Comparison of ENCODE assay signal across 7 cellular contexts in the genomic region with DNA sequence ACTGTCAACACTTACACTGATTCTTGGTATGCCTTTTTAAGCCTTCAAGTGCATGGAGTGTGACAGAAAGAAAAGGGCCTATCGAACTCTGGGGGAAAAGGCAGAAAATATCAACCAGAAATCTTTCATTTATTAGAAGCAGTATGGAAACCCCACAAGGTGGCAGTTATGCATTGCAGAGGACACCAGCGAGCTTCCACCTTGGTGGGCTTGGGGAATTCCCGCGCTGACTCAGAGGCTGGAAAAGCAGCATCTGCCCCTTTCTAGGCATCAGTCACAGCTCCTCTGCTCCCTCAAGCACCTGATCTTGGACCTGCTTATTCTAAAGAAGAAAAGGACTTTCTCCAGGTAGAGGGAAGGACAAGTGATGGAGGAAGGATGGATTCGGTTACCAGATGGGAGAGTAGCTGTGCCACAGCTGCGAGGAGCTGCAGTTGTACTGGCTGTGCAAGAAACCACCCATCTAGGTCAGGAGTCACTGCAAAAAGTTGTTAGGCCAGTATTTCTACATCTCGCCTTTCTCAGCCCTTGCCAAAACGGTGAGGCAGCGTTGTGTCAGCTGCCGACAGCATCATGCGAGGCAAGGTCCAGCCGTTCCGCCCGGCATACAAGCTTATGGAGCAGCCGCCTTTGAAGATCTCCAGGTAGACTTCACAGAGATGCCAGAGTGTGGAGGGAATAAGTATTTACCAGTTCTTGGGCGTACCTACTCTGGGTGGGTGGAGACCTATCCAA.
A peak's percentile ranks its signal among the peaks of the same experiment; 100 is the strongest.
DNase-seq lines count a peak whose midpoint lies in the region; ATAC-seq and TF ChIP-seq lines count a peak whose summit lies in the region.
"Not testable (repeated sequence)": the region's sequence is repeated elsewhere in the genome, so short reads cannot be mapped to it uniquely, and the experiment has no call there.

No MANE protein-coding gene starts in this region.

- not testable (repeated sequence) for H3K27ac Mint-ChIP-seq in activated naive CD8-positive, alpha-beta T cell treated with anti-CD3 and anti-CD28 coated beads, Interleukin-2, amount 50 U/mL, for 24 hours

- H3K79me2 ChIP-seq in parathyroid adenoma = not testable (repeated sequence)

- not testable (repeated sequence) for H3K4me3 Mint-ChIP-seq in activated naive CD8-positive, alpha-beta T cell treated with anti-CD3 and anti-CD28 coated beads, Interleukin-2, amount 50 U/mL, for 24 hours

- not testable (repeated sequence) for H3K9me3 Mint-ChIP-seq in activated naive CD8-positive, alpha-beta T cell treated with anti-CD3 and anti-CD28 coated beads, Interleukin-2, amount 50 U/mL, for 24 hours

- not testable (repeated sequence) for H3K9ac ChIP-seq in parathyroid adenoma

- H2AFZ ChIP-seq in parathyroid adenoma = peak overlapping the region; percentile 68

- not testable (repeated sequence) for H3K27me3 ChIP-seq in parathyroid adenoma (ENCODE audit: control insufficient read depth, insufficient read depth, low read length)

- TF ChIP-seq CTCF in VCaP (conservative IDR thresholded peaks at IDR 0.05); parathyroid adenoma (IDR thresholded peaks at IDR 0.05): not testable (repeated sequence)

- H3K27ac ChIP-seq in VCaP (peak overlapping the region; percentile 41), parathyroid adenoma (peak overlapping the region; percentile 71)

- H3K4me2 ChIP-seq in parathyroid adenoma (ENCODE audit: low read length) = peak overlapping the region; percentile 61

- H3K36me3 Mint-ChIP-seq in activated naive CD8-positive, alpha-beta T cell treated with anti-CD3 and anti-CD28 coated beads, Interleukin-2, amount 50 U/mL, for 24 hours (ENCODE audit: low read depth) = not testable (repeated sequence)

- H3K4me1 Mint-ChIP-seq in activated naive CD8-positive, alpha-beta T cell treated with anti-CD3 and anti-CD28 coated beads, Interleukin-2, amount 50 U/mL, for 24 hours = not testable (repeated sequence)

- H3K27me3 Mint-ChIP-seq in activated naive CD8-positive, alpha-beta T cell treated with anti-CD3 and anti-CD28 coated beads, Interleukin-2, amount 50 U/mL, for 24 hours = not testable (repeated sequence)

- H3K4me3 ChIP-seq in parathyroid adenoma (ENCODE audit: low read depth, low read length) = not testable (repeated sequence)

- not testable (repeated sequence) for ATAC-seq in activated naive CD8-positive, alpha-beta T cell treated with anti-CD3 and anti-CD28 coated beads, Interleukin-2, amount 50 U/mL, for 24 hours

- peak; percentile 95 for DNase-seq in DMS79 treated with DMSO at 0.1 percent for 48 hours (lab: John Stamatoyannopoulos, UW)
- DNase-seq in NCI-H510A treated with DMSO at 0.1 percent for 48 hours (lab: John Stamatoyannopoulos, UW) = peak; percentile 50
- peak; percentile 43 for DNase-seq in activated naive CD8-positive, alpha-beta T cell treated with anti-CD3 and anti-CD28 coated beads, Interleukin-2, amount 50 U/mL, for 24 hours
- peak; percentile 81 for DNase-seq in islet precursor cell
- peak; percentile 53 for DNase-seq in stimulated activated CD8-positive, alpha-beta memory T cell treated with anti-CD3 and anti-CD28 coated beads, Interleukin-4, amount 100 ng/mL, for 48 hours

- H3K9me3 ChIP-seq in parathyroid adenoma (ENCODE audit: control insufficient read depth, low read length) = not testable (repeated sequence)

- not testable (repeated sequence) for H3K36me3 ChIP-seq in parathyroid adenoma (ENCODE audit: control insufficient read depth, insufficient read depth, low read length)

- not testable (repeated sequence) for H3K4me1 ChIP-seq in parathyroid adenoma

Comparison
In these comparisons a context has a peak if more than half of its experiments do, and no peak if none do; other contexts are left out.
1. DNase-seq: peak in every context shown above with its lines; median percentile 95 in DMS79 treated with DMSO at 0.1 percent for 48 hours; 81 in islet precursor cell; 53 in stimulated activated CD8-positive, alpha-beta memory T cell treated with anti-CD3 and anti-CD28 coated beads, Interleukin-4, amount 100 ng/mL, for 48 hours; 50 in NCI-H510A treated with DMSO at 0.1 percent for 48 hours; 43 in activated naive CD8-positive, alpha-beta T cell treated with anti-CD3 and anti-CD28 coated beads, Interleukin-2, amount 50 U/mL, for 24 hours.